In genomic region chr9:100213730-100214477, GRCh38 we compare ENCODE assay signal across 15 cellular contexts.
A peak's percentile ranks its signal among the peaks of the same experiment; 100 is the strongest.
DNase-seq lines count a peak whose midpoint lies in the region; ATAC-seq and TF ChIP-seq lines count a peak whose summit lies in the region.
"Had no signal": no experiment of that assay in that cellular context is flagged by ENCODE, and none has a peak within 500 bp of the region (broad histone marks: within the 10 kb centered on the region; RNA-seq: fewer than 3 reads in every experiment).

No MANE protein-coding gene starts in this region.

- no peak overlapping the region for H2BK12ac ChIP-seq in trophoblast cell (ENCODE audit: low read length)

- DNase-seq in GM04503 (ENCODE audit: low read depth): peak; percentile 40
- DNase-seq in RWPE2 (ENCODE audit: low spot score): no peak
- peak; percentile 7 for DNase-seq in fibroblast of gingiva (ENCODE audit: low read depth)
- peak; percentile 51 to 84 for DNase-seq in trophoblast cell
- DNase-seq in vagina (ENCODE audit: extremely low spot score in 2 of 2): no peak
- DNase-seq in T-helper 9 cell: no peak
- DNase-seq: anterior cingulate cortex, dorsolateral prefrontal cortex, foreskin melanocyte, GF-D8, NCI-H2029 treated with DMSO at 0.1 percent for 48 hours, SHP77, upper lobe of left lung had no signal

- TF ChIP-seq POLR2A in vagina (IDR thresholded peaks at IDR 0.05): no peak
- no peak for TF ChIP-seq POLR2A in GM18505 (IDR thresholded peaks at IDR 0.05; ENCODE audit: borderline replicate concordance, extremely low read depth, insufficient read depth, insufficient read length)

- H3K4me1 ChIP-seq in RWPE2 (ENCODE audit: insufficient read depth, poor library complexity, severe bottlenecking) (no peaks in the 10 kb centered on the region), trophoblast cell (ENCODE audit: control insufficient read depth in 1 of 2, insufficient read depth in 2 of 2, low read length in 2 of 2) (peaks cover 4 to 6% of the 10 kb centered on the region in 2 experiments), vagina (no peaks in the 10 kb centered on the region)

- no CpG with 5 or more reads among the region's 5 CpGs for WGBS in trophoblast cell (ENCODE audit: extremely low coverage, insufficient coverage, insufficient read length)

- peaks cover 3% of the 10 kb centered on the region for H3K79me1 ChIP-seq in trophoblast cell (ENCODE audit: low read length)

- intact Hi-C loops in vagina (cut with DNase I): no loop called here

- H4K91ac ChIP-seq in trophoblast cell (ENCODE audit: low read depth, low read length): no peak overlapping the region

- H3K23ac ChIP-seq in trophoblast cell (ENCODE audit: low read length): no peak overlapping the region

- no peak overlapping the region for H3K9ac ChIP-seq in trophoblast cell (ENCODE audit: low read length)

- H4K8ac ChIP-seq in trophoblast cell (ENCODE audit: low read depth, low read length): no peak overlapping the region

- ATAC-seq in RWPE2 (ENCODE audit: low read depth) (peak; percentile 27; the same call in 1 of the 3 replicates), GM18505 (IDR thresholded peaks at IDR 0.05; ENCODE audit: unreplicated experiment) (no peak), HG02623 (IDR thresholded peaks at IDR 0.05; ENCODE audit: unreplicated experiment) (no peak)

- no peak overlapping the region for H3K14ac ChIP-seq in trophoblast cell (ENCODE audit: low read length)

- 0 out of 2 replicates have a peak, but pooled peaks cover 4% of the 10 kb centered on the region for H3K36me3 ChIP-seq in RWPE2 (ENCODE audit: low read depth)
- H3K36me3 ChIP-seq in trophoblast cell (ENCODE audit: control insufficient read depth in 1 of 2, insufficient read depth in 2 of 2, low read length in 2 of 2): no peaks in the 10 kb centered on the region
- H3K36me3 ChIP-seq in vagina: no peaks in the 10 kb centered on the region

- no peak overlapping the region for H3K4me2 ChIP-seq in trophoblast cell (ENCODE audit: low read length)

- H2AFZ ChIP-seq in trophoblast cell (ENCODE audit: insufficient read depth, low read length, poor library complexity): no peak overlapping the region

- no peaks in the 10 kb centered on the region for H3K9me3 ChIP-seq in RWPE2 (ENCODE audit: severe bottlenecking)
- no peaks in the 10 kb centered on the region for H3K9me3 ChIP-seq in trophoblast cell (ENCODE audit: insufficient read depth, low read depth, low read length)
- no peaks in the 10 kb centered on the region for H3K9me3 ChIP-seq in vagina
- H3K9me3 ChIP-seq: upper lobe of left lung had no signal

- H2BK120ac ChIP-seq in trophoblast cell (ENCODE audit: insufficient read depth, low read length, poor library complexity): no peak overlapping the region

- no peak overlapping the region for H2BK5ac ChIP-seq in trophoblast cell (ENCODE audit: low read depth, low read length, poor library complexity)

- H2AK5ac ChIP-seq in trophoblast cell (ENCODE audit: low read length): no peak overlapping the region

- TF ChIP-seq CTCF in RWPE2 (IDR thresholded peaks at IDR 0.05; ENCODE audit: poor library complexity, severe bottlenecking): no peak
- TF ChIP-seq CTCF in vagina (IDR thresholded peaks at IDR 0.05): no peak

- no peak overlapping the region for H3K4me3 ChIP-seq in RWPE2 (ENCODE audit: severe bottlenecking)
- H3K4me3 ChIP-seq in trophoblast cell (ENCODE audit: low read depth, low read length): no peak overlapping the region
- H3K4me3 ChIP-seq in vagina: no peak overlapping the region
- H3K4me3 ChIP-seq: dorsolateral prefrontal cortex, upper lobe of left lung had no signal

- H3K79me2 ChIP-seq in trophoblast cell (ENCODE audit: control insufficient read depth, insufficient read depth, low read length, poor library complexity): no peaks in the 10 kb centered on the region

- H3K27ac ChIP-seq in RWPE2 (ENCODE audit: poor library complexity, severe bottlenecking) (no peak overlapping the region), trophoblast cell (ENCODE audit: low read depth, low read length) (no peak overlapping the region), vagina (no peak overlapping the region)
- H3K27ac ChIP-seq: dorsolateral prefrontal cortex, upper lobe of left lung had no signal

- no peak overlapping the region for H3K4ac ChIP-seq in trophoblast cell (ENCODE audit: low read depth, low read length)

- no peaks in the 10 kb centered on the region for H3K27me3 ChIP-seq in RWPE2 (ENCODE audit: insufficient read depth, poor library complexity, severe bottlenecking)
- H3K27me3 ChIP-seq in trophoblast cell (ENCODE audit: insufficient read depth, low read length): no peaks in the 10 kb centered on the region
- H3K27me3 ChIP-seq in vagina: no peaks in the 10 kb centered on the region
- H3K27me3 ChIP-seq: dorsolateral prefrontal cortex, upper lobe of left lung had no signal

- no peak overlapping the region for H4K12ac ChIP-seq in trophoblast cell (ENCODE audit: low read depth, low read length)

- no peak overlapping the region for H3K18ac ChIP-seq in trophoblast cell (ENCODE audit: low read length)

Comparison
In these comparisons a context has a peak if more than half of its experiments do, and no peak if none do; other contexts are left out.
1. DNase-seq: peak in GM04503 (single experiment), fibroblast of gingiva (single experiment) and trophoblast cell (2 of 2); none in RWPE2 (single experiment), vagina (0 of 2) and T-helper 9 cell (single experiment).